In genomic region chr16:85430523-85431381, GRCh38 we compare ENCODE assay signal across 22 cellular contexts.
DNase-seq lines count a peak whose midpoint lies in the region; ATAC-seq, FAIRE-seq and TF ChIP-seq lines count a peak whose summit lies in the region.
"Had no signal": no experiment of that assay in that cellular context is flagged by ENCODE, and none has a peak within 500 bp of the region (broad histone marks: within the 10 kb centered on the region; RNA-seq: fewer than 3 reads in every experiment).

No MANE protein-coding gene starts in this region.

- TF ChIP-seq RAD21 in H1 (IDR thresholded peaks at IDR 0.05 in 1 of 2, conservative IDR thresholded peaks at IDR 0.05 in 1 of 2; ENCODE audit: low read depth in 2 of 2, low read length in 2 of 2) (peak in 1 of 2 experiments; percentile 3; a peak in 1 of 4 replicates), neural cell (conservative IDR thresholded peaks at IDR 0.05) (no peak)

- DNase-seq in CD14-positive monocyte (ENCODE audit: low spot score) (peak; percentile 44), G401 (ENCODE audit: low spot score) (peak; percentile 43), H1 (ENCODE audit: low read depth in 1 of 2, low spot score in 2 of 2) (peak in 1 of 2 experiments; percentile 56), DMS153 treated with DMSO at 0.1 percent for 48 hours (lab: John Stamatoyannopoulos, UW; ENCODE audit: unreplicated experiment) (no peak), iPS-NIHi7 (ENCODE audit: extremely low spot score) (no peak), NCI-H146 (lab: John Stamatoyannopoulos, UW) (no peak)
- DNase-seq: activated CD4-positive, alpha-beta memory T cell treated with anti-CD3 and anti-CD28 coated beads, Interleukin-2, amount 10 ng/mL, durations not matched to agents 7 days and 5 days; NCI-H1930; NCI-H526; stimulated activated CD4-positive, alpha-beta T cell treated with anti-CD3 and anti-CD28 coated beads, Interleukin-4, amount 100 ng/mL, for 24 hours; stimulated activated CD8-positive, alpha-beta memory T cell treated with anti-CD3 and anti-CD28 coated beads, Interleukin-4, amount 100 ng/mL, for 48 hours; SW 1271 had no signal

- H3K9ac ChIP-seq in H1 (replicated peaks in 1 of 4; ENCODE audit: extremely low read depth in 1 of 4, low read depth in 3 of 4, low read length in 3 of 4) (no peak overlapping the region), neural cell (ENCODE audit: low read length) (peak overlapping the region; percentile 20)

- H3K27ac ChIP-seq in H1 (ENCODE audit: low read depth, low read length) = no peak overlapping the region
- H3K27ac ChIP-seq in neural cell (ENCODE audit: low read length) = no peak overlapping the region
- H3K27ac ChIP-seq: ascending aorta, neutrophil, suprapubic skin had no signal

- H3K9me3 ChIP-seq in H1 (ENCODE audit: insufficient read depth in 2 of 2, low read depth in 1 of 2, low read length in 1 of 2) (no peaks in the 10 kb centered on the region), neural cell (ENCODE audit: low read length) (no peaks in the 10 kb centered on the region)
- H3K9me3 ChIP-seq: ascending aorta, neutrophil, suprapubic skin had no signal

- H3K18ac ChIP-seq in H1 (ENCODE audit: extremely low read depth, low read length) = no peak overlapping the region

- TF ChIP-seq POLR2A in H1 (IDR thresholded peaks at IDR 0.05; ENCODE audit: control extremely low read depth in 1 of 2, low read depth in 2 of 2, low read length in 2 of 2) = no peak

- no peak overlapping the region; the same call in 1 of the 2 replicates for H2BK5ac ChIP-seq in H1 (ENCODE audit: low read depth, low read length)

- H3K4me2 ChIP-seq in H1 (ENCODE audit: insufficient read depth in 1 of 2, low read depth in 2 of 2, low read length in 2 of 2) (no peak overlapping the region), neural cell (ENCODE audit: low read length) (no peak overlapping the region)

- peaks cover 0 to 2% (median 0%) of the 10 kb centered on the region in 7 donors for H3K9me3 Mint-ChIP-seq in CD14-positive monocyte
- H3K9me3 Mint-ChIP-seq: activated CD4-positive, alpha-beta memory T cell treated with anti-CD3 and anti-CD28 coated beads, Interleukin-2, amount 10 ng/mL, durations not matched to agents 7 days and 5 days; activated T-helper 2 cell treated with anti-CD3 and anti-CD28 coated beads, Interferon-gamma antibody, Interleukin-2, Interleukin-4, amounts not matched to agents 10 μg/mL and 5 μg/mL and 100 μg/mL, durations not matched to agents 14 hours and 24 hours and 36 hours had no signal

- H3K9me2 ChIP-seq in neural cell (ENCODE audit: insufficient read depth, low read length) = no peaks in the 10 kb centered on the region

- H3K79me1 ChIP-seq in H1 (ENCODE audit: low read depth, low read length) = no peaks in the 10 kb centered on the region

- H2AFZ ChIP-seq in H1 (ENCODE audit: low read length) (no peak overlapping the region), neural cell (ENCODE audit: low read depth, low read length) (no peak overlapping the region)

- H4K5ac ChIP-seq in H1 (ENCODE audit: insufficient read length, low read depth, low read length) = no peak overlapping the region

- H3K56ac ChIP-seq in H1 (replicated peaks; ENCODE audit: insufficient read length, low read depth, low read length) = no peak overlapping the region

- no peak overlapping the region for H4K8ac ChIP-seq in H1 (ENCODE audit: extremely low read depth, insufficient read depth, low read length)

- peaks cover 4 to 10% (median 6%) of the 10 kb centered on the region in 3 donors for H3K27me3 Mint-ChIP-seq in CD14-positive monocyte (ENCODE audit: low read depth in 3 of 3)
- H3K27me3 Mint-ChIP-seq: activated CD4-positive, alpha-beta memory T cell treated with anti-CD3 and anti-CD28 coated beads, Interleukin-2, amount 10 ng/mL, durations not matched to agents 7 days and 5 days had no signal

- no peak overlapping the region for H3K14ac ChIP-seq in H1 (ENCODE audit: insufficient read length)

- ATAC-seq in GM19328 (IDR thresholded peaks at IDR 0.05; ENCODE audit: unreplicated experiment) = no peak
- ATAC-seq: Panc1 had no signal

- H4K20me1 ChIP-seq in H1 (replicated peaks in 1 of 2; ENCODE audit: control insufficient read depth in 1 of 2, insufficient read depth in 2 of 2, low read length in 2 of 2) (peaks cover 0 to 3% of the 10 kb centered on the region in 2 experiments), neural cell (ENCODE audit: insufficient read depth) (no peaks in the 10 kb centered on the region)

- H3K36me3 ChIP-seq in H1 (ENCODE audit: control insufficient read depth in 2 of 4, insufficient read depth in 4 of 4, low read length in 3 of 4) (no peaks in the 10 kb centered on the region), neural cell (ENCODE audit: insufficient read depth, low read length) (no peaks in the 10 kb centered on the region)
- H3K36me3 ChIP-seq: ascending aorta, neutrophil, suprapubic skin had no signal

- POLR2A ChIA-PET in H1 (lab: Charles Lee; ENCODE audit: partially characterized antibody) = interaction anchor here (0.7 kb wide), 1 partner anchor 10 kb away, joined by 3 read pairs; no protein-coding TSS in a partner anchor

- H3K4me3 Mint-ChIP-seq in CD14-positive monocyte = no peak overlapping the region
- H3K4me3 Mint-ChIP-seq: activated CD4-positive, alpha-beta memory T cell treated with anti-CD3 and anti-CD28 coated beads, Interleukin-2, amount 10 ng/mL, durations not matched to agents 7 days and 5 days; memory B cell had no signal

- CTCF ChIA-PET in H1 (lab: Charles Lee; ENCODE audit: partially characterized antibody) = interaction anchor here (0.6 to 8.4 kb wide), 22 partner anchors 10 to 193 kb away, joined by 3 to 123 read pairs (median 4); no protein-coding TSS in a partner anchor

- H2BK120ac ChIP-seq in H1 (replicated peaks; ENCODE audit: low read depth, low read length) = no peak overlapping the region

- H3K4ac ChIP-seq in H1 (replicated peaks; ENCODE audit: insufficient read length, low read depth, low read length) = no peak overlapping the region

- H3K27me3 ChIP-seq in H1 (replicated peaks in 1 of 4; ENCODE audit: control insufficient read depth in 3 of 4, extremely low read depth in 1 of 4, insufficient read depth in 3 of 4, low read length in 3 of 4) = no peaks in the 10 kb centered on the region; a peak in 1 of 7 replicates
- H3K27me3 ChIP-seq in neural cell (ENCODE audit: insufficient read depth, low read depth, low read length) = no peaks in the 10 kb centered on the region
- H3K27me3 ChIP-seq: ascending aorta, neutrophil, suprapubic skin had no signal

- H3K4me1 ChIP-seq in H1 (replicated peaks in 1 of 4; ENCODE audit: control insufficient read depth in 3 of 4, insufficient read depth in 4 of 4, low read length in 3 of 4) = peaks cover 2 to 12% (median 6%) of the 10 kb centered on the region in 4 experiments

- H3K4me1 Mint-ChIP-seq in CD14-positive monocyte = no peaks in the 10 kb centered on the region
- H3K4me1 Mint-ChIP-seq: activated CD4-positive, alpha-beta memory T cell treated with anti-CD3 and anti-CD28 coated beads, Interleukin-2, amount 10 ng/mL, durations not matched to agents 7 days and 5 days; memory B cell had no signal

- H4K91ac ChIP-seq in H1 (replicated peaks; ENCODE audit: insufficient read length, low read length) = peak overlapping the region; percentile 55

- in situ Hi-C loops in G401 (cut with HindIII; ENCODE audit: low sequenced_read_pairs) = no loop called here

- H2AK5ac ChIP-seq in H1 (ENCODE audit: low read depth, low read length) = no peak overlapping the region

- H3K23ac ChIP-seq in H1 (ENCODE audit: insufficient read length) = no peak overlapping the region

- H3K4me3 ChIP-seq in H1 (ENCODE audit: extremely low read depth in 1 of 4, insufficient read depth in 2 of 4, low read depth in 3 of 4, low read length in 4 of 4) = no peak overlapping the region
- H3K4me3 ChIP-seq in neural cell (ENCODE audit: low read length) = no peak overlapping the region
- H3K4me3 ChIP-seq: ascending aorta, suprapubic skin had no signal

- no peak overlapping the region for H2BK20ac ChIP-seq in H1 (ENCODE audit: low read length)

- H2BK12ac ChIP-seq in H1 (ENCODE audit: low read depth, low read length) = no peak overlapping the region; the same call in 1 of the 2 replicates

- no peaks in the 10 kb centered on the region for H3K36me3 Mint-ChIP-seq in CD14-positive monocyte
- H3K36me3 Mint-ChIP-seq: memory B cell had no signal

- no peaks in the 10 kb centered on the region for H3F3A ChIP-seq in neural cell (ENCODE audit: insufficient read depth, low read length, poor library complexity, severe bottlenecking)

- TF ChIP-seq CTCF in CD14-positive monocyte (IDR thresholded peaks at IDR 0.05) (no peak), H1 (IDR thresholded peaks at IDR 0.05; ENCODE audit: control extremely low read depth in 1 of 3, insufficient read depth in 1 of 3, low read depth in 1 of 3, low read length in 3 of 3) (no peak), neural cell (IDR thresholded peaks at IDR 0.05; ENCODE audit: poor library complexity, severe bottlenecking) (no peak)

- TF ChIP-seq EP300 in H1 (IDR thresholded peaks at IDR 0.05; ENCODE audit: borderline replicate concordance in 1 of 2, low read depth in 2 of 2, low read length in 2 of 2) = no peak
- TF ChIP-seq EP300 in neural cell (conservative IDR thresholded peaks at IDR 0.05; ENCODE audit: poor library complexity, severe bottlenecking) = no peak

- no peak for FAIRE-seq in H1 (lab: Jason Lieb, UNC)
- FAIRE-seq: colon, frontal cortex had no signal

- no peak overlapping the region for H3K27ac Mint-ChIP-seq in CD14-positive monocyte
- H3K27ac Mint-ChIP-seq: activated CD4-positive, alpha-beta memory T cell treated with anti-CD3 and anti-CD28 coated beads, Interleukin-2, amount 10 ng/mL, durations not matched to agents 7 days and 5 days; activated T-helper 2 cell treated with anti-CD3 and anti-CD28 coated beads, Interferon-gamma antibody, Interleukin-2, Interleukin-4, amounts not matched to agents 10 μg/mL and 5 μg/mL and 100 μg/mL, durations not matched to agents 14 hours and 24 hours and 36 hours; memory B cell had no signal

- peaks cover 14% of the 10 kb centered on the region; the same call in 1 of the 2 replicates for H3K23me2 ChIP-seq in H1 (ENCODE audit: low read depth, low read length)

- H3K79me2 ChIP-seq in H1 (ENCODE audit: control insufficient read depth in 1 of 2, insufficient read depth in 2 of 2, low read length in 2 of 2) (no peaks in the 10 kb centered on the region), neural cell (replicated peaks; ENCODE audit: insufficient read depth, low read length) (no peaks in the 10 kb centered on the region)

- 0 out of 2 replicates have a peak overlapping the region, but pooled peaks have one; percentile 46 for H2BK15ac ChIP-seq in H1 (ENCODE audit: low read length)

- intact Hi-C loops in CD14-positive monocyte (cut with micrococcal nuclease) = no loop called here

- WGBS in H1 (ENCODE audit: extremely low coverage in 1 of 2, insufficient coverage in 1 of 2, insufficient read length in 1 of 2, insufficient replicate concordance in 2 of 2, low coverage in 1 of 2, low lambda C conversion rate in 2 of 2, missing lambda C conversion rate in 1 of 2), 2 experiments = 83% methylated on average over 36 of the region's 37 CpGs; no CpG with 5 or more reads in 1 of the 2 experiments

TF ChIP-seq in H1, 55 proteins besides CTCF, POLR2A, EP300 and RAD21 (continues in another document):
- no peak for TF ChIP-seq SIRT6 (IDR thresholded peaks at IDR 0.05; ENCODE audit: low read length)

TF ChIP-seq in neural cell, 6 proteins besides CTCF, POLR2A, EP300 and RAD21:
- TF ChIP-seq SMC3 (conservative IDR thresholded peaks at IDR 0.05; ENCODE audit: poor library complexity) = no peak

Comparison
In these comparisons a context has a peak if more than half of its experiments do, and no peak if none do; other contexts are left out.
1. DNase-seq: peak in CD14-positive monocyte (single experiment) and G401 (single experiment); none in DMS153 treated with DMSO at 0.1 percent for 48 hours (single experiment), iPS-NIHi7 (single experiment) and NCI-H146 (single experiment).